Comparison of ENCODE assay signal across 2 cellular contexts in the genomic region with DNA sequence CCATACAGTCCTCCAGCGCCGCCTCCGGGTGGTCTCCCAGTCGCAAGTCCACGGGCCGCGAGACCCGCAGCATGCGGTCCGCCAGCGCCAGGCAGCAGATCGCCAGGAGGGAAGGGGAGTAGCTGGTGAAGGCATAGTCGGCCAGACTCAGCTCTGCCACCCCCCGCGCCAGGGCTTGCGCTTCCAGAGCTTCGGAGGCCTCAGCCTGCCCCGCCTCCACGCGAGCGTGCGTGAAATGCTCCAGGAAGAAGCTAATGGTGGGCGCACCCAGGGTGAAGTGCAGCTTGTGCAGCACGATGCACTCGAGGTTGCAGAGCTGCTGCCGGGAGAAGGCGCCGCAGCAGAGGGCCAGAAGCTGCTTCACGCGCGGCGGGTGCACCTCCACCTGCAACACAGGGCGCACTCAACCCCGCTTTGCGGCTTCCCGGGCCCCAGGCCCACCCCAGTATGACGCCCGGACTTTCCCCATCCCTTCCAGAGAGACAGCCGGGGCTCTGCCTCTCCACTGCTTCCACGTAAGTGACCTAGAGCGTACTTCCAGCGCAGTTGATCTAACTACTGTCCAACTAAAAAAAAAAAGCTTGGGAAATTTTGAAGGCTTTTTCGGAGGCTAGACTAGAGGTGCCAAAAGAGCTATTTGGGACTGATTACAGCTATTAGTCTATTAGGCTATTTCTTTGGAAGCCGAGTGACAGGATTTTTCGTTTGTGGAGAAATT.
TF ChIP-seq lines count a peak whose summit lies in the region.

No MANE protein-coding gene starts in this region.

TF ChIP-seq in SK-N-SH treated with all-trans-retinoic acid at 6 μM for 48 hours, 23 proteins besides CTCF, POLR2A, EP300 and RAD21 (continues in another document):
- TF ChIP-seq BACH2 (CRISPR knock-in tag; IDR thresholded peaks at IDR 0.05; ENCODE audit: borderline replicate concordance) (no peak), TOX (CRISPR knock-in tag; IDR thresholded peaks at IDR 0.05; ENCODE audit: borderline replicate concordance) (no peak), ZFP30 (CRISPR knock-in tag; IDR thresholded peaks at IDR 0.05) (no peak), TCF4 (CRISPR knock-in tag; IDR thresholded peaks at IDR 0.05; ENCODE audit: borderline replicate concordance) (no peak), GLIS3 (CRISPR knock-in tag; IDR thresholded peaks at IDR 0.05) (no peak), ZNF70 (CRISPR knock-in tag; IDR thresholded peaks at IDR 0.05) (no peak), PPARA (CRISPR knock-in tag; IDR thresholded peaks at IDR 0.05; ENCODE audit: borderline replicate concordance) (no peak), ESRRG (CRISPR knock-in tag; IDR thresholded peaks at IDR 0.05) (no peak), ZFP3 (CRISPR knock-in tag; IDR thresholded peaks at IDR 0.05) (no peak), CSDC2 (CRISPR knock-in tag; IDR thresholded peaks at IDR 0.05) (no peak), ARNTL (CRISPR knock-in tag; IDR thresholded peaks at IDR 0.05; ENCODE audit: borderline replicate concordance, low read depth) (no peak)
- TF ChIP-seq, protein P1, sequence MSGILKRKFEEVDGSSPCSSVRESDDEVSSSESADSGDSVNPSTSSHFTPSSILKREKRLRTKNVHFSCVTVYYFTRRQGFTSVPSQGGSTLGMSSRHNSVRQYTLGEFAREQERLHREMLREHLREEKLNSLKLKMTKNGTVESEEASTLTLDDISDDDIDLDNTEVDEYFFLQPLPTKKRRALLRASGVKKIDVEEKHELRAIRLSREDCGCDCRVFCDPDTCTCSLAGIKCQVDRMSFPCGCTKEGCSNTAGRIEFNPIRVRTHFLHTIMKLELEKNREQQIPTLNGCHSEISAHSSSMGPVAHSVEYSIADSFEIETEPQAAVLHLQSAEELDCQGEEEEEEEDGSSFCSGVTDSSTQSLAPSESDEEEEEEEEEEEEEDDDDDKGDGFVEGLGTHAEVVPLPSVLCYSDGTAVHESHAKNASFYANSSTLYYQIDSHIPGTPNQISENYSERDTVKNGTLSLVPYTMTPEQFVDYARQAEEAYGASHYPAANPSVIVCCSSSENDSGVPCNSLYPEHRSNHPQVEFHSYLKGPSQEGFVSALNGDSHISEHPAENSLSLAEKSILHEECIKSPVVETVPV (CRISPR knock-in tag; IDR thresholded peaks at IDR 0.05) = no peak
- TF ChIP-seq, protein P2, sequence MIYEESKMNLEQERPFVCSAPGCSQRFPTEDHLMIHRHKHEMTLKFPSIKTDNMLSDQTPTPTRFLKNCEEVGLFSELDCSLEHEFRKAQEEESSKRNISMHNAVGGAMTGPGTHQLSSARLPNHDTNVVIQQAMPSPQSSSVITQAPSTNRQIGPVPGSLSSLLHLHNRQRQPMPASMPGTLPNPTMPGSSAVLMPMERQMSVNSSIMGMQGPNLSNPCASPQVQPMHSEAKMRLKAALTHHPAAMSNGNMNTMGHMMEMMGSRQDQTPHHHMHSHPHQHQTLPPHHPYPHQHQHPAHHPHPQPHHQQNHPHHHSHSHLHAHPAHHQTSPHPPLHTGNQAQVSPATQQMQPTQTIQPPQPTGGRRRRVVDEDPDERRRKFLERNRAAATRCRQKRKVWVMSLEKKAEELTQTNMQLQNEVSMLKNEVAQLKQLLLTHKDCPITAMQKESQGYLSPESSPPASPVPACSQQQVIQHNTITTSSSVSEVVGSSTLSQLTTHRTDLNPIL (CRISPR knock-in tag; IDR thresholded peaks at IDR 0.05; ENCODE audit: low read depth) = no peak
- TF ChIP-seq, protein P3, sequence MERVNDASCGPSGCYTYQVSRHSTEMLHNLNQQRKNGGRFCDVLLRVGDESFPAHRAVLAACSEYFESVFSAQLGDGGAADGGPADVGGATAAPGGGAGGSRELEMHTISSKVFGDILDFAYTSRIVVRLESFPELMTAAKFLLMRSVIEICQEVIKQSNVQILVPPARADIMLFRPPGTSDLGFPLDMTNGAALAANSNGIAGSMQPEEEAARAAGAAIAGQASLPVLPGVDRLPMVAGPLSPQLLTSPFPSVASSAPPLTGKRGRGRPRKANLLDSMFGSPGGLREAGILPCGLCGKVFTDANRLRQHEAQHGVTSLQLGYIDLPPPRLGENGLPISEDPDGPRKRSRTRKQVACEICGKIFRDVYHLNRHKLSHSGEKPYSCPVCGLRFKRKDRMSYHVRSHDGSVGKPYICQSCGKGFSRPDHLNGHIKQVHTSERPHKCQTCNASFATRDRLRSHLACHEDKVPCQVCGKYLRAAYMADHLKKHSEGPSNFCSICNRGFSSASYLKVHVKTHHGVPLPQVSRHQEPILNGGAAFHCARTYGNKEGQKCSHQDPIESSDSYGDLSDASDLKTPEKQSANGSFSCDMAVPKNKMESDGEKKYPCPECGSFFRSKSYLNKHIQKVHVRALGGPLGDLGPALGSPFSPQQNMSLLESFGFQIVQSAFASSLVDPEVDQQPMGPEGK (CRISPR knock-in tag; IDR thresholded peaks at IDR 0.05; ENCODE audit: borderline replicate concordance) = no peak
- TF ChIP-seq, protein P4, sequence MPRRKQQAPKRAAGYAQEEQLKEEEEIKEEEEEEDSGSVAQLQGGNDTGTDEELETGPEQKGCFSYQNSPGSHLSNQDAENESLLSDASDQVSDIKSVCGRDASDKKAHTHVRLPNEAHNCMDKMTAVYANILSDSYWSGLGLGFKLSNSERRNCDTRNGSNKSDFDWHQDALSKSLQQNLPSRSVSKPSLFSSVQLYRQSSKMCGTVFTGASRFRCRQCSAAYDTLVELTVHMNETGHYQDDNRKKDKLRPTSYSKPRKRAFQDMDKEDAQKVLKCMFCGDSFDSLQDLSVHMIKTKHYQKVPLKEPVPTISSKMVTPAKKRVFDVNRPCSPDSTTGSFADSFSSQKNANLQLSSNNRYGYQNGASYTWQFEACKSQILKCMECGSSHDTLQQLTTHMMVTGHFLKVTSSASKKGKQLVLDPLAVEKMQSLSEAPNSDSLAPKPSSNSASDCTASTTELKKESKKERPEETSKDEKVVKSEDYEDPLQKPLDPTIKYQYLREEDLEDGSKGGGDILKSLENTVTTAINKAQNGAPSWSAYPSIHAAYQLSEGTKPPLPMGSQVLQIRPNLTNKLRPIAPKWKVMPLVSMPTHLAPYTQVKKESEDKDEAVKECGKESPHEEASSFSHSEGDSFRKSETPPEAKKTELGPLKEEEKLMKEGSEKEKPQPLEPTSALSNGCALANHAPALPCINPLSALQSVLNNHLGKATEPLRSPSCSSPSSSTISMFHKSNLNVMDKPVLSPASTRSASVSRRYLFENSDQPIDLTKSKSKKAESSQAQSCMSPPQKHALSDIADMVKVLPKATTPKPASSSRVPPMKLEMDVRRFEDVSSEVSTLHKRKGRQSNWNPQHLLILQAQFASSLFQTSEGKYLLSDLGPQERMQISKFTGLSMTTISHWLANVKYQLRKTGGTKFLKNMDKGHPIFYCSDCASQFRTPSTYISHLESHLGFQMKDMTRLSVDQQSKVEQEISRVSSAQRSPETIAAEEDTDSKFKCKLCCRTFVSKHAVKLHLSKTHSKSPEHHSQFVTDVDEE (CRISPR knock-in tag; IDR thresholded peaks at IDR 0.05) = no peak
- TF ChIP-seq, protein P5, sequence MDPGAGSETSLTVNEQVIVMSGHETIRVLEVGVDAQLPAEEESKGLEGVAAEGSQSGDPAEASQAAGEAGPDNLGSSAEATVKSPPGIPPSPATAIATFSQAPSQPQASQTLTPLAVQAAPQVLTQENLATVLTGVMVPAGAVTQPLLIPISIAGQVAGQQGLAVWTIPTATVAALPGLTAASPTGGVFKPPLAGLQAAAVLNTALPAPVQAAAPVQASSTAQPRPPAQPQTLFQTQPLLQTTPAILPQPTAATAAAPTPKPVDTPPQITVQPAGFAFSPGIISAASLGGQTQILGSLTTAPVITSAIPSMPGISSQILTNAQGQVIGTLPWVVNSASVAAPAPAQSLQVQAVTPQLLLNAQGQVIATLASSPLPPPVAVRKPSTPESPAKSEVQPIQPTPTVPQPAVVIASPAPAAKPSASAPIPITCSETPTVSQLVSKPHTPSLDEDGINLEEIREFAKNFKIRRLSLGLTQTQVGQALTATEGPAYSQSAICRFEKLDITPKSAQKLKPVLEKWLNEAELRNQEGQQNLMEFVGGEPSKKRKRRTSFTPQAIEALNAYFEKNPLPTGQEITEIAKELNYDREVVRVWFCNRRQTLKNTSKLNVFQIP (CRISPR knock-in tag; IDR thresholded peaks at IDR 0.05; ENCODE audit: borderline replicate concordance, low read depth) = no peak

TF ChIP-seq in endothelial cell of umbilical vein, 7 proteins besides CTCF, POLR2A, EP300 and RAD21:
- TF ChIP-seq EZH2 (IDR thresholded peaks at IDR 0.05; ENCODE audit: borderline replicate concordance, low read depth, low read length, severe bottlenecking) = peak; percentile 78
- no peak for TF ChIP-seq GATA2 (IDR thresholded peaks at IDR 0.05; ENCODE audit: insufficient read depth, insufficient read length, low read depth, low read length)
